ENCODE assay signal across 10 cellular contexts in genomic region chr2:135043345-135043744, GRCh38. TPM values are rescaled to one million over a fixed set of nuclear protein-coding genes. Genes with fewer than 3 reads are reported as not detected.
DNase-seq lines count a peak whose midpoint lies in the region; ATAC-seq and TF ChIP-seq lines count a peak whose summit lies in the region.
"Had no signal": no experiment of that assay in that cellular context is flagged by ENCODE, and none has a peak within 500 bp of the region (broad histone marks: within the 10 kb centered on the region; RNA-seq: fewer than 3 reads in every experiment).

No MANE protein-coding gene starts in this region.

- no peak overlapping the region for H3K27ac ChIP-seq in 22Rv1

- H3K4me1 Mint-ChIP-seq in activated CD4-positive, alpha-beta memory T cell treated with anti-CD3 and anti-CD28 coated beads for 36 hours (ENCODE audit: low read depth): no peaks in the 10 kb centered on the region
- no peaks in the 10 kb centered on the region for H3K4me1 Mint-ChIP-seq in glutamatergic neuron (ENCODE audit: low read depth, unreplicated experiment)

- DNase-seq in activated CD4-positive, alpha-beta memory T cell treated with anti-CD3 and anti-CD28 coated beads for 36 hours: peak; percentile 52
- DNase-seq in glutamatergic neuron (peak; percentile 18), NCI-H748 (lab: John Stamatoyannopoulos, UW; ENCODE audit: unreplicated experiment) (no peak), DMS153 (lab: John Stamatoyannopoulos, UW) (no peak)

- peak; percentile 57 for TF ChIP-seq CTCF in 22Rv1 (IDR thresholded peaks at IDR 0.05)
- TF ChIP-seq CTCF in GM12873 (IDR thresholded peaks at IDR 0.05; ENCODE audit: insufficient read depth, low read depth, low read length, missing control alignments): peak; percentile 67
- TF ChIP-seq CTCF in glutamatergic neuron (IDR thresholded peaks at IDR 0.05; ENCODE audit: partially characterized antibody, unreplicated experiment): peak; percentile 68

- H3K27me3 Mint-ChIP-seq in activated CD4-positive, alpha-beta memory T cell treated with anti-CD3 and anti-CD28 coated beads for 36 hours: peaks cover 1% of the 10 kb centered on the region
- H3K27me3 Mint-ChIP-seq in glutamatergic neuron (ENCODE audit: unreplicated experiment): no peaks in the 10 kb centered on the region

- ATAC-seq in HG02798 (IDR thresholded peaks at IDR 0.05; ENCODE audit: poor library complexity, unreplicated experiment) (no peak), GM19397 (IDR thresholded peaks at IDR 0.05; ENCODE audit: unreplicated experiment) (no peak)
- ATAC-seq: mucosa of descending colon had no signal

- H3K4me3 Mint-ChIP-seq in activated CD4-positive, alpha-beta memory T cell treated with anti-CD3 and anti-CD28 coated beads for 36 hours: no peak overlapping the region
- no peak overlapping the region for H3K4me3 Mint-ChIP-seq in glutamatergic neuron (ENCODE audit: unreplicated experiment)

- intact Hi-C loops in activated CD4-positive, alpha-beta memory T cell treated with anti-CD3 and anti-CD28 coated beads for 36 hours (cut with micrococcal nuclease): loop anchor here (2.0 kb wide), 1 partner anchor 39 kb away; no protein-coding TSS in a partner anchor

- POLR2A ChIA-PET in activated CD4-positive, alpha-beta memory T cell treated with anti-CD3 and anti-CD28 coated beads for 36 hours (lab: Charles Lee): no interaction called here

- H3K9me3 Mint-ChIP-seq in activated CD4-positive, alpha-beta memory T cell treated with anti-CD3 and anti-CD28 coated beads for 36 hours: no peaks in the 10 kb centered on the region
- H3K9me3 Mint-ChIP-seq in glutamatergic neuron (ENCODE audit: unreplicated experiment): no peaks in the 10 kb centered on the region

- CTCF ChIA-PET in activated CD4-positive, alpha-beta memory T cell treated with anti-CD3 and anti-CD28 coated beads for 36 hours (lab: Charles Lee): interaction anchor here (0.6 to 3.8 kb wide), 10 partner anchors 15 to 96 kb away, joined by 3 to 32 read pairs (median 4); no protein-coding TSS in a partner anchor

- no peaks in the 10 kb centered on the region for H3K36me3 Mint-ChIP-seq in activated CD4-positive, alpha-beta memory T cell treated with anti-CD3 and anti-CD28 coated beads for 36 hours
- no peaks in the 10 kb centered on the region for H3K36me3 Mint-ChIP-seq in glutamatergic neuron (ENCODE audit: unreplicated experiment)

- no peak overlapping the region for H3K27ac Mint-ChIP-seq in activated CD4-positive, alpha-beta memory T cell treated with anti-CD3 and anti-CD28 coated beads for 36 hours
- H3K27ac Mint-ChIP-seq in glutamatergic neuron (ENCODE audit: unreplicated experiment): no peak overlapping the region

RNA-seq across cellular contexts. Expression of gene MAP3K19, which starts 3.9 kb away (rescaled TPM):
- total RNA-seq in activated CD4-positive, alpha-beta memory T cell treated with anti-CD3 and anti-CD28 coated beads for 36 hours: not detected
- total RNA-seq in glutamatergic neuron (ENCODE audit: unreplicated experiment): not detected
- total RNA-seq: HT1080, mucosa of descending colon had no signal

RNA-seq across cellular contexts. Expression of gene RAB3GAP1, which starts 8.7 kb away (rescaled TPM):
- total RNA-seq in activated CD4-positive, alpha-beta memory T cell treated with anti-CD3 and anti-CD28 coated beads for 36 hours: 10 to 100 TPM; 29.6 to 30.7 TPM
- total RNA-seq in glutamatergic neuron (ENCODE audit: unreplicated experiment): 30.7 TPM

Comparison
In these comparisons a context has a peak if more than half of its experiments do, and no peak if none do; other contexts are left out.
1. DNase-seq: peak in activated CD4-positive, alpha-beta memory T cell treated with anti-CD3 and anti-CD28 coated beads for 36 hours (single experiment) and glutamatergic neuron (single experiment); none in NCI-H748 (single experiment) and DMS153 (single experiment).
2. Peak in every context shown above with its lines, with median percentiles within 50 percentile points of each other: CTCF ChIP-seq.